ENCODE assay signal across 15 cellular contexts in the genomic region with DNA sequence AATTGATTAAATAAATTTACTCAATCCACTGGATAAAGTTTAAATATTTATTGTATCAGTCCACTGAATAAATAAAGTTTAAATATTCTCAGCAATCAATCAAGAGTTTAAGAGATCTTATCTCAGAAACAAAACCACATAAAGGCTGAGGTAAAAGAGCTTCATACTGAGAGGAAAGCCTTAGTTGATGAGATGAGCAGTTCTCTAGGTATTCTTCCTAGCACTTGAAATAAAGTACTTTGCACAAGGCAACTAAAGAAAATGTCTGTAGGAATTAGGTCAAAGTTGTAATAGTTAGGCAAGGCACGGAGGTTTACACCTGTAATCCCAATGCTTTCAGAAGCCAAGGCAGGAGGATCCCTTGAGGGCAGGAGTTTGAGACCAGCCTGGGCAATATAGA.
"Had no signal": no experiment of that assay in that cellular context is flagged by ENCODE, and none has a peak within 500 bp of the region (broad histone marks: within the 10 kb centered on the region; RNA-seq: fewer than 3 reads in every experiment).

No MANE protein-coding gene starts in this region.

- ATAC-seq: activated T-cell treated with anti-CD3 and anti-CD28 coated beads, Interleukin-2, amount 50 U/mL, for 4 hours; body of pancreas; effector memory CD8-positive, alpha-beta T cell; left ventricle myocardium superior had no signal

- H3K4me3 Mint-ChIP-seq: activated B cell treated with CpG ODN at 0.5 μM for 24 hours; activated naive CD4-positive, alpha-beta T cell treated with anti-CD3 and anti-CD28 coated beads for 36 hours; activated T-cell treated with anti-CD3 and anti-CD28 coated beads, Interleukin-2, amount 50 U/mL, for 4 hours; effector memory CD8-positive, alpha-beta T cell; immature natural killer cell; neural crest cell had no signal

- H3K9me3 Mint-ChIP-seq: activated B cell treated with CpG ODN at 0.5 μM for 24 hours; activated naive CD4-positive, alpha-beta T cell treated with anti-CD3 and anti-CD28 coated beads for 36 hours; activated T-cell treated with anti-CD3 and anti-CD28 coated beads, Interleukin-2, amount 50 U/mL, for 4 hours had no signal

- H3K27ac ChIP-seq: body of pancreas had no signal

- H3K36me3 Mint-ChIP-seq: immature natural killer cell had no signal

- DNase-seq: activated B cell treated with CpG ODN at 0.5 μM for 24 hours; activated CD4-positive, alpha-beta T cell treated with anti-CD3 and anti-CD28 coated beads for 48 hours; activated CD8-positive, alpha-beta memory T cell treated with anti-CD3 and anti-CD28 coated beads, Interleukin-2, amount 50 U/mL, for 4 hours; activated naive CD4-positive, alpha-beta T cell treated with anti-CD3 and anti-CD28 coated beads for 36 hours; activated T-cell treated with anti-CD3 and anti-CD28 coated beads, Interleukin-2, amount 50 U/mL, for 4 hours; body of pancreas; effector memory CD8-positive, alpha-beta T cell; immature natural killer cell; left ventricle myocardium superior; stimulated activated CD4-positive, alpha-beta T cell treated with anti-CD3 and anti-CD28 coated beads, Interleukin-12 subunit alpha, Interleukin-12 subunit beta, amount 100 ng/mL, for 4 hours; stimulated activated CD4-positive, alpha-beta T cell treated with anti-CD3 and anti-CD28 coated beads, Interleukin-2, amount 100 ng/mL, for 24 hours; stimulated activated naive CD4-positive, alpha-beta T cell treated with Interleukin-2 at 50 U/mL for 16 hours; substantia nigra; upper lobe of left lung had no signal

- H3K27ac Mint-ChIP-seq: activated B cell treated with CpG ODN at 0.5 μM for 24 hours; activated naive CD4-positive, alpha-beta T cell treated with anti-CD3 and anti-CD28 coated beads for 36 hours; effector memory CD8-positive, alpha-beta T cell; immature natural killer cell had no signal

- H3K27me3 Mint-ChIP-seq: effector memory CD8-positive, alpha-beta T cell had no signal

- H3K4me1 Mint-ChIP-seq: immature natural killer cell, neural crest cell had no signal
